In the genomic region with DNA sequence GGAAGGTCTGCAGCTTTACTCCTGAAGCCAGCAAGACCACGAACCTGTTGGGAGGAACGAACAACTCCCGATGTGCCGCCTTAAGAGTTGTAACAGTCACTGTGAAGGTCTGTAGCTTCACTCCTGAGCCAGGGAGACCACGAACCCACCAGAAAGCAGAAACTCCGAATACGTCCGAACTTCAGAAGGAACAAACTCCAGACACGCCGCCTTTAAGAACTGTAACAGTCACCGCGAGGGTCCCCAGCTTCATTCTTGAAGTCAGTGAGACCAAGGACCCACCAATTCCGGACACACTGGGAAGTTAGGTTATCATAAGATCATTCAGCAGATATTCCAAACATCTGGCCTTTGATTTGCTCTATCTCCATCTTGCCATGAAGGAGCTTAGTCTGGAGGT, we compare ENCODE assay signal across 22 cellular contexts.
"Had no signal": no experiment of that assay in that cellular context is flagged by ENCODE, and none has a peak within 500 bp of the region (broad histone marks: within the 10 kb centered on the region; RNA-seq: fewer than 3 reads in every experiment).

No MANE protein-coding gene starts in this region.

- H3K4me3 ChIP-seq: colonic mucosa, coronary artery, dorsolateral prefrontal cortex, esophagus muscularis mucosa, esophagus squamous epithelium, gastrocnemius medialis, gastroesophageal sphincter, heart left ventricle, heart right ventricle had no signal

- H3K27me3 ChIP-seq: colonic mucosa, dorsolateral prefrontal cortex, esophagus muscularis mucosa, esophagus squamous epithelium, foreskin keratinocyte, gastrocnemius medialis, gastroesophageal sphincter, heart left ventricle, heart right ventricle had no signal

- DNase-seq: colonic mucosa; cortex of kidney; dermis blood vessel endothelial cell; dorsolateral prefrontal cortex; effector CD4-positive, alpha-beta T cell; effector CD8-positive, alpha-beta T cell; effector memory CD4-positive, alpha-beta T cell; effector memory CD8-positive, alpha-beta T cell; endodermal cell; erythroblast; esophagus squamous epithelium; foreskin fibroblast; foreskin keratinocyte; foreskin melanocyte; gastrocnemius medialis; glutamatergic neuron; head of caudate nucleus; heart left ventricle; heart right ventricle had no signal

- H3K36me3 ChIP-seq: colonic mucosa, esophagus muscularis mucosa, esophagus squamous epithelium, gastrocnemius medialis, gastroesophageal sphincter, heart left ventricle, heart right ventricle had no signal
